In the genomic region with DNA sequence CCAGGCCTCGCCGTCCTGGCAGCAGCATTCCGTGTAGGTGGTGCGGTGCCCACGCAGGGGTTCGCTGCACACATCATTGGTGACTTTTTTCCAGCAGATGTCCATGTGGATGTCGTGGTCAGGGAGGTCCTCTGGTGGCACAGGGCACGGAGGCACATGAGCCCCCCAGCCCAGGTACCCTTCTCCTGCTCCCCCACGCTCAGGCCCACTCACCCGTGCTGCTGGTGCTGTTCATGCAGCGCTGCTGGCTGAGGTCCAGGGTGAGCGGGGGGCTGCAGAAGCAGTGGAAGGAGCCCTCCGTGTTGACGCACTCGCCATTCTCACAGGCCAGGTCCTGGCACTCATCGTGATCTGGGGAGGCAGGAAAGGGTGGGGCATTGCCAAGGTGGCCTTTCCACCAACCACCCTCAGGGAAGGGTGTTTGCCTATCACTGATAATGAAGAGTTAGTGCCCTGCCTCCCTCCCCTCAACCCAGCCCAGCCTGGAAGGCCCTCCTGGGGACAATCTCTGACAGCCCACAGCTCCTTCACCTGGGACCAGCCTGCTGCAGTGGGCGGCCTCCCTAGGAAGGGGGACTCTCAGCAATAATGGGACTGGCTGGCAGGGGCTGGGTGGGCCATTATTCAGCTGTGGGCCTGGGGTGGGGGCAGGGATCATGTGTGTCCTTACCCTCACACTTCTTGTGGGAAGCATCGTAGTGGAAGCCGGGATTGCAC, we compare ENCODE assay signal across 20 cellular contexts.
"Had no signal": no experiment of that assay in that cellular context is flagged by ENCODE, and none has a peak within 500 bp of the region (broad histone marks: within the 10 kb centered on the region; RNA-seq: fewer than 3 reads in every experiment).

No MANE protein-coding gene starts in this region.

- H3K27ac Mint-ChIP-seq: activated naive CD8-positive, alpha-beta T cell; T-helper 1 cell treated with Interleukin-12 subunit alpha and Interleukin-12 subunit beta and Interleukin-4 antibody, amounts not matched to agents 30 μg/mL and 1 μg/mL, for 36 hours had no signal

- H3K4me3 Mint-ChIP-seq: activated naive CD8-positive, alpha-beta T cell; brain; stimulated activated naive CD8-positive, alpha-beta T cell treated with anti-CD3 and anti-CD28 coated beads, Interleukin-15, amount 100 ng/mL, for 72 hours; T-helper 1 cell treated with Interleukin-12 subunit alpha and Interleukin-12 subunit beta and Interleukin-4 antibody, amounts not matched to agents 30 μg/mL and 1 μg/mL, for 36 hours had no signal

- H3K27me3 Mint-ChIP-seq: activated naive CD8-positive, alpha-beta T cell had no signal

- H3K9me3 Mint-ChIP-seq: brain; stimulated activated naive CD8-positive, alpha-beta T cell treated with anti-CD3 and anti-CD28 coated beads, Interleukin-15, amount 100 ng/mL, for 72 hours; T-helper 1 cell treated with Interleukin-12 subunit alpha and Interleukin-12 subunit beta and Interleukin-4 antibody, amounts not matched to agents 30 μg/mL and 1 μg/mL, for 36 hours had no signal

- DNase-seq: activated CD4-positive, alpha-beta T cell treated with anti-CD3 and anti-CD28 coated beads, Interleukin-2, amount 50 U/mL, for 1 hour; activated CD4-positive, CD25-positive, alpha-beta regulatory T cell treated with anti-CD3 and anti-CD28 coated beads, Interleukin-2, amount 50 U/mL, for 72 hours; activated CD8-positive, alpha-beta memory T cell treated with anti-CD3 and anti-CD28 coated beads for 24 hours; activated gamma-delta T cell; amygdala; central memory CD4-positive, alpha-beta T cell; foreskin keratinocyte; hippocampal formation; right lobe of liver; small intestine; stimulated activated CD4-positive, alpha-beta T cell treated with anti-CD3 and anti-CD28 coated beads, Interleukin-15, amount 100 ng/mL, for 24 hours; stimulated activated CD4-positive, alpha-beta T cell treated with anti-CD3 and anti-CD28 coated beads, Interleukin-2, amount 100 ng/mL, for 48 hours; stimulated activated naive CD8-positive, alpha-beta T cell treated with anti-CD3 and anti-CD28 coated beads, Interleukin-15, amount 100 ng/mL, for 72 hours; testis had no signal

- H3K27me3 ChIP-seq: dorsolateral prefrontal cortex, foreskin keratinocyte, right lobe of liver, testis, upper lobe of left lung had no signal

- H3K36me3 ChIP-seq: prostate gland, right lobe of liver had no signal

- H3K27ac ChIP-seq: dorsolateral prefrontal cortex, foreskin keratinocyte, prostate gland, right lobe of liver, testis, upper lobe of left lung had no signal

- H3K4me3 ChIP-seq: dorsolateral prefrontal cortex, prostate gland, right lobe of liver, testis, upper lobe of left lung had no signal

- H3K4me1 ChIP-seq: foreskin keratinocyte, prostate gland, right lobe of liver, testis had no signal

- H3K9me3 ChIP-seq: prostate gland, right lobe of liver, testis, upper lobe of left lung had no signal

- H3K36me3 Mint-ChIP-seq: brain had no signal
